In the genomic region with DNA sequence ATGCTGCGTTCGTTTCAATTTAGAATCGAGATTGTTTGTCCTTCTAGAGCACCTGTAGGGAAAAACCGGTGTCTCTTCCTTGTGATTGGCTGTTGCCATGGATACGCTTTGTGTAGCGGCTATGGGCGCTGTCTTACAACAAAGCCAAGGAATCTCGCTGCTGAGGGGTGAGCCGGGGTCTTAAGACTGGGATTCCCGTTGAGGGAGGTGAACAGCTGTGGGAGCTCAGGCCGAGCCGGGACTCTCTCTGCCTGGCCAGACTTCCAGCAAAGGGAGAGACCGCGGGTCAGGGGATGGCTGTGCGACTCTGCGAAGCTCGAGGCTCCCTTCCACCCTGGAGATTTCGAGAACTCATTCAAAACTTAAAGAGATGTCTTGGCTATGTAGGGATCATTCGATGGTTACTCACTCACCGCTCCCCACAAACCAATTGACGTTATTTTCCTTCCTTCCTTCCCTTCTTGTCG, we compare ENCODE assay signal across 7 cellular contexts. TPM values are rescaled to one million over a fixed set of nuclear protein-coding genes. Genes with fewer than 3 reads are reported as not detected.
DNase-seq lines count a peak whose midpoint lies in the region; ATAC-seq lines count a peak whose summit lies in the region.

A gene with protein sequence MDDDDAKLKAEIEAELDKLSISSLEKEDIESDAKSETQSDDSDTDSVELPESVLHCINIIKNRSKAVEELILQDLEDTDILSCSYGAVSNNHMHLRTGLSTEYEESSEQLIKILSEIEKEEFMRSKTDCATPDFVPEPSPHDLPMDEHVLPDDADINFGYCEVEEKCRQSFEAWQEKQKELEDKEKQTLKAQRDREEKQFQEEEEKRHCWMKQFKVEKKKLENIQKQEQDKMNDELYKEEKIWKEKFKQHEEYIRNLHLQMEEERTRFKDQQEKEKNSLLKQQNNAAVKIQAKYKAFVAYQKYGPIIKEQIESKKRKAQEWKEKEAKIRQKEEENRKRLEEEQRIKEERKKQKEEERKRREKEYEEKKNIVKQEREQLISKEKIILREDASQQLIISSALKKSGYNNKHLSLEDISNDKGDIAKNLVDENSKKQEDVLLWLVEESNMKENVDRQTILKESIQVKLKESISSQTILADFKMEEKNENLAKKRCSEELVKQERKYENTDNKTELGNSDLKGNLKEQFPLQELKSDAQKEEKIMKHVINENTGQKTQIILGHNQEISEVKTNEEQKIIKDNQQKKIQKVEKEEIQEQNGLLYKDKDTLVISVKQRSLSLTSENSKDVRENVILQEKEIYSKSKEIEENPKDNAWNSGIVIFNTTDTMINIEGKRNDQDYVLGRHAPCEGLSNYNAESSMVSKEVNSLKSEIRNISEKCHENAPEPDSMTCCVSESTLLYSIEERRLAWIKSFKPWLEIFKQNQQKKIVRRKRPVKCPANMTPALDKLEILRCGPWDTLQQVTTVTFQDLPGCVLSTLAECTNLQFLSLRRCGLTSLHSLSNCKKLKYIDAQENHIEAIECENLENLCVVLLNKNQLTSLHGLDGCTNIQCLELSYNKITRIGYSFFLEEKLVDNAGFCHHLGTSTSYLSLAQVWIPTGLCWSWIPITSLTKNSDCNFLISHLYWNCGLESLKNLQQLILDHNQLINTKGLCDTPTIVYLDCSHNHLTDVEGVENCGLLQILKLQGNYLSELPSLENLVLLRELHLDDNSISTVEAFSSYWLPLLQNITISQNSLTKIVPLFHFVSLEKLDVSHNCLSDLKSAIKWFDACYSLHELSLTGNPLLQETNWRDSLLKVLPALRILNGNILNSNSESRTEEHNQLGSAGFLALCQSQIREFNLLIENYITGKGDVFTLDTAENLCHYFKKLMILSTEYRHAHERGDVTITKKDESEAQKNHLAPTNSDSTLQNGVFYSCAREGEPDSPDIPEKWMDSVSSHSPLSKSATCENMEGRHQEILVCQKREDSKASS (N-terminal part only) (plus strand): TSS at position 111 of the 467 bp plus-strand sequence. CDS start 1,826 bp downstream, outside the sequence.
A gene (minus strand): TSS at position 37 of the 467 bp plus-strand sequence. CDS start 6,331 bp downstream, outside the sequence.

- peak; percentile 99 for ATAC-seq in GM18498 (IDR thresholded peaks at IDR 0.05; ENCODE audit: unreplicated experiment)
- peak; percentile 99 for ATAC-seq in HG02588 (IDR thresholded peaks at IDR 0.05; ENCODE audit: unreplicated experiment)

- H3K4me1 Mint-ChIP-seq in T-helper 1 cell treated with Interleukin-12 subunit alpha and Interleukin-12 subunit beta and Interleukin-4 antibody, amounts not matched to agents 30 μg/mL and 1 μg/mL, for 36 hours (ENCODE audit: low read depth) = peaks cover 5% of the 10 kb centered on the region

- DNase-seq in NCI-H1105 treated with DMSO at 0.1 percent for 48 hours (lab: John Stamatoyannopoulos, UW) (peak; percentile 97), dermis blood vessel endothelial cell (peak; percentile 88), kidney tubule cell (ENCODE audit: low spot score) (peak; percentile 93)
- peak; percentile 12 to 17 for DNase-seq in stimulated activated CD4-positive, alpha-beta T cell treated with anti-CD3 and anti-CD28 coated beads, Interleukin-2, amount 100 ng/mL, for 48 hours

- no peaks in the 10 kb centered on the region for H3K36me3 Mint-ChIP-seq in T-helper 1 cell treated with Interleukin-12 subunit alpha and Interleukin-12 subunit beta and Interleukin-4 antibody, amounts not matched to agents 30 μg/mL and 1 μg/mL, for 36 hours (ENCODE audit: low read depth)

- H3K27me3 Mint-ChIP-seq in T-helper 1 cell treated with Interleukin-12 subunit alpha and Interleukin-12 subunit beta and Interleukin-4 antibody, amounts not matched to agents 30 μg/mL and 1 μg/mL, for 36 hours (ENCODE audit: low read depth) = peaks cover 7% of the 10 kb centered on the region

- H3K27ac Mint-ChIP-seq in T-helper 1 cell treated with Interleukin-12 subunit alpha and Interleukin-12 subunit beta and Interleukin-4 antibody, amounts not matched to agents 30 μg/mL and 1 μg/mL, for 36 hours = no peak within 1 kb of the TSS

- no peaks in the 10 kb centered on the region for H3K9me3 Mint-ChIP-seq in T-helper 1 cell treated with Interleukin-12 subunit alpha and Interleukin-12 subunit beta and Interleukin-4 antibody, amounts not matched to agents 30 μg/mL and 1 μg/mL, for 36 hours

- peak within 1 kb of the TSS; percentile 73 for H3K4me3 Mint-ChIP-seq in T-helper 1 cell treated with Interleukin-12 subunit alpha and Interleukin-12 subunit beta and Interleukin-4 antibody, amounts not matched to agents 30 μg/mL and 1 μg/mL, for 36 hours

RNA-seq across cellular contexts. Expression of the first gene that starts in this region (rescaled TPM):
- 0.37 and 0.68 TPM in 2 replicates for total RNA-seq in dermis blood vessel endothelial cell

RNA-seq across cellular contexts. Expression of the second gene that starts in this region (rescaled TPM):
- total RNA-seq in dermis blood vessel endothelial cell = under 0.01 TPM in 1 of 2 replicates, not detected in the other

Comparison
In these comparisons a context has a peak if more than half of its experiments do, and no peak if none do; other contexts are left out.
1. Peak in every context shown above with its lines: DNase-seq and ATAC-seq.
2. Peak in DNase-seq in dermis blood vessel endothelial cell; RNA of the genes that start here not detected or under 1 TPM.
3. DNase-seq: peak in every context shown above with its lines; median percentile 97 in NCI-H1105 treated with DMSO at 0.1 percent for 48 hours; 93 in kidney tubule cell; 88 in dermis blood vessel endothelial cell; 14 in stimulated activated CD4-positive, alpha-beta T cell treated with anti-CD3 and anti-CD28 coated beads, Interleukin-2, amount 100 ng/mL, for 48 hours.